In the genomic region with DNA sequence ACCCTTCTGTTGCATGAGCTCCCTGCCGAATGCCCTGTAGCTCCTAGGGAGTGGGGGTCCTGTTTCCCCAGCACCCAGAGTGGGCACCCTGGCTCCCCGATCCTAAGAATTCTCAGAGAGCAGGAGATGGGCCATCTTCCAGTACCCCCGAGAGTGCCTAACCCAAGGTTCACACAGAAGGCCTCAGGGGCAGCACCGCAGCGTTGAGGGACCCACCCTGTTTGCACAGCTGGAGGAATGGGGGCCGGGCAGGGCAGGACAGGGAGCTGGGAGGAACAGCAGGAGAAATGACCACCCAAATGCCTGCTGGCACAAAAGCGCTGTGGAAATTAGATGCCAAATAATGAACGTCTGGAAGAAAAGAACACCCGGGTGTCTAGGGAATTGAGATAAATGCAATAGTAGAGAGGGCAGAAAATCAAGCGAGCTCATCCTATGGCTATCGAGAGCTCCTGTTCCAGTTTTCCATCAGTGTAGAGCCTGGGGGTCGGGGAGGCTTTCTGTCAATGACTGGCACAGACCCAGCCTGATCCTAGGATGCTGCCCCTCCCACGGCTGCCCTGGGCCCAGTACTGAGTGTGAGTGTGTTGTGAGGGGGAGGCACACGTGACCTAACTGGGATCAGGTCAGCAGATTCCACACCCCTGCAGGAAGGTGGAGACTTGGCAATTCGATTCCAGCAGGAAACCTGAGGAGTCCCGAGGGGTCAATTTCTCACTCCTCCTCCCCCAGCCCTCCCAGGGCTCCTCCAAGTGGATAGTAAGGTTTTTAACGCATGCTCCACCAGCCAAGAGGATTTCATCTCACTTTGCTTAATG, we compare ENCODE assay signal across 1 cellular context.
TF ChIP-seq lines count a peak whose summit lies in the region.

No MANE protein-coding gene starts in this region.

TF ChIP-seq in GM23338, 12 proteins besides CTCF, POLR2A, EP300 and RAD21 (continued from another document):
- TF ChIP-seq, protein P1, sequence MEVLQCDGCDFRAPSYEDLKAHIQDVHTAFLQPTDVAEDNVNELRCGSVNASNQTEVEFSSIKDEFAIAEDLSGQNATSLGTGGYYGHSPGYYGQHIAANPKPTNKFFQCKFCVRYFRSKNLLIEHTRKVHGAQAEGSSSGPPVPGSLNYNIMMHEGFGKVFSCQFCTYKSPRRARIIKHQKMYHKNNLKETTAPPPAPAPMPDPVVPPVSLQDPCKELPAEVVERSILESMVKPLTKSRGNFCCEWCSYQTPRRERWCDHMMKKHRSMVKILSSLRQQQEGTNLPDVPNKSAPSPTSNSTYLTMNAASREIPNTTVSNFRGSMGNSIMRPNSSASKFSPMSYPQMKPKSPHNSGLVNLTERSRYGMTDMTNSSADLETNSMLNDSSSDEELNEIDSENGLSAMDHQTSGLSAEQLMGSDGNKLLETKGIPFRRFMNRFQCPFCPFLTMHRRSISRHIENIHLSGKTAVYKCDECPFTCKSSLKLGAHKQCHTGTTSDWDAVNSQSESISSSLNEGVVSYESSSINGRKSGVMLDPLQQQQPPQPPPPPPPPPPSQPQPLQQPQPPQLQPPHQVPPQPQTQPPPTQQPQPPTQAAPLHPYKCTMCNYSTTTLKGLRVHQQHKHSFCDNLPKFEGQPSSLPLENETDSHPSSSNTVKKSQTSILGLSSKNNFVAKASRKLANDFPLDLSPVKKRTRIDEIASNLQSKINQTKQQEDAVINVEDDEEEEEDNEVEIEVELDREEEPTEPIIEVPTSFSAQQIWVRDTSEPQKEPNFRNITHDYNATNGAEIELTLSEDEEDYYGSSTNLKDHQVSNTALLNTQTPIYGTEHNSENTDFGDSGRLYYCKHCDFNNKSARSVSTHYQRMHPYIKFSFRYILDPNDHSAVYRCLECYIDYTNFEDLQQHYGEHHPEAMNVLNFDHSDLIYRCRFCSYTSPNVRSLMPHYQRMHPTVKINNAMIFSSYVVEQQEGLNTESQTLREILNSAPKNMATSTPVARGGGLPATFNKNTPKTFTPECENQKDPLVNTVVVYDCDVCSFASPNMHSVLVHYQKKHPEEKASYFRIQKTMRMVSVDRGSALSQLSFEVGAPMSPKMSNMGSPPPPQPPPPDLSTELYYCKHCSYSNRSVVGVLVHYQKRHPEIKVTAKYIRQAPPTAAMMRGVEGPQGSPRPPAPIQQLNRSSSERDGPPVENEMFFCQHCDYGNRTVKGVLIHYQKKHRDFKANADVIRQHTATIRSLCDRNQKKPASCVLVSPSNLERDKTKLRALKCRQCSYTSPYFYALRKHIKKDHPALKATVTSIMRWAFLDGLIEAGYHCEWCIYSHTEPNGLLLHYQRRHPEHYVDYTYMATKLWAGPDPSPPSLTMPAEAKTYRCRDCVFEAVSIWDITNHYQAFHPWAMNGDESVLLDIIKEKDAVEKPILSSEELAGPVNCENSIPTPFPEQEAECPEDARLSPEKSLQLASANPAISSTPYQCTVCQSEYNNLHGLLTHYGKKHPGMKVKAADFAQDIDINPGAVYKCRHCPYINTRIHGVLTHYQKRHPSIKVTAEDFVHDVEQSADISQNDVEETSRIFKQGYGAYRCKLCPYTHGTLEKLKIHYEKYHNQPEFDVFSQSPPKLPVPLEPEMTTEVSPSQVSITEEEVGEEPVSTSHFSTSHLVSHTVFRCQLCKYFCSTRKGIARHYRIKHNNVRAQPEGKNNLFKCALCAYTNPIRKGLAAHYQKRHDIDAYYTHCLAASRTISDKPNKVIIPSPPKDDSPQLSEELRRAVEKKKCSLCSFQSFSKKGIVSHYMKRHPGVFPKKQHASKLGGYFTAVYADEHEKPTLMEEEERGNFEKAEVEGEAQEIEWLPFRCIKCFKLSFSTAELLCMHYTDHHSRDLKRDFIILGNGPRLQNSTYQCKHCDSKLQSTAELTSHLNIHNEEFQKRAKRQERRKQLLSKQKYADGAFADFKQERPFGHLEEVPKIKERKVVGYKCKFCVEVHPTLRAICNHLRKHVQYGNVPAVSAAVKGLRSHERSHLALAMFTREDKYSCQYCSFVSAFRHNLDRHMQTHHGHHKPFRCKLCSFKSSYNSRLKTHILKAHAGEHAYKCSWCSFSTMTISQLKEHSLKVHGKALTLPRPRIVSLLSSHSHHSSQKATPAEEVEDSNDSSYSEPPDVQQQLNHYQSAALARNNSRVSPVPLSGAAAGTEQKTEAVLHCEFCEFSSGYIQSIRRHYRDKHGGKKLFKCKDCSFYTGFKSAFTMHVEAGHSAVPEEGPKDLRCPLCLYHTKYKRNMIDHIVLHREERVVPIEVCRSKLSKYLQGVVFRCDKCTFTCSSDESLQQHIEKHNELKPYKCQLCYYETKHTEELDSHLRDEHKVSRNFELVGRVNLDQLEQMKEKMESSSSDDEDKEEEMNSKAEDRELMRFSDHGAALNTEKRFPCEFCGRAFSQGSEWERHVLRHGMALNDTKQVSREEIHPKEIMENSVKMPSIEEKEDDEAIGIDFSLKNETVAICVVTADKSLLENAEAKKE (CRISPR knock-in tag; IDR thresholded peaks at IDR 0.05): no peak
- no peak for TF ChIP-seq REST (IDR thresholded peaks at IDR 0.05; ENCODE audit: unreplicated experiment)
